ENCODE assay signal across 8 cellular contexts in genomic region chr7:2522780-2523433, GRCh38. TPM values are rescaled to one million over a fixed set of nuclear protein-coding genes. Genes with fewer than 3 reads are reported as not detected.
A peak's percentile ranks its signal among the peaks of the same experiment; 100 is the strongest.
DNase-seq lines count a peak whose midpoint lies in the region; ATAC-seq, FAIRE-seq and TF ChIP-seq lines count a peak whose summit lies in the region.

No MANE protein-coding gene starts in this region.

- peaks cover 26% of the 10 kb centered on the region for H3K36me3 ChIP-seq in CD4-positive, alpha-beta memory T cell (ENCODE audit: insufficient read depth, low read length)
- H3K36me3 ChIP-seq in KOPT-K1 (ENCODE audit: insufficient read depth, low read length), result no peaks in the 10 kb centered on the region
- no peaks in the 10 kb centered on the region for H3K36me3 ChIP-seq in astrocyte (ENCODE audit: insufficient read depth, low read length)
- no peaks in the 10 kb centered on the region for H3K36me3 ChIP-seq in thoracic aorta

- peak overlapping the region; percentile 92 to 99 (median 95) for H3K27ac Mint-ChIP-seq in CD4-positive, alpha-beta memory T cell
- peak overlapping the region; percentile 93 for H3K27ac Mint-ChIP-seq in astrocyte (ENCODE audit: unreplicated experiment)

- H2AFZ ChIP-seq in astrocyte (ENCODE audit: low read depth, low read length), result no peak overlapping the region

- peaks cover 51% of the 10 kb centered on the region for H4K20me1 ChIP-seq in astrocyte (ENCODE audit: insufficient read depth, low read length)

- H3K4me1 Mint-ChIP-seq in CD4-positive, alpha-beta memory T cell, result peaks cover 16 to 60% (median 44%) of the 10 kb centered on the region in 4 donors
- peaks cover 24% of the 10 kb centered on the region for H3K4me1 Mint-ChIP-seq in astrocyte (ENCODE audit: low read depth, unreplicated experiment)

- H3K27me3 Mint-ChIP-seq in CD4-positive, alpha-beta memory T cell, result no peaks in the 10 kb centered on the region
- no peaks in the 10 kb centered on the region for H3K27me3 Mint-ChIP-seq in astrocyte (ENCODE audit: low read depth, unreplicated experiment)

- intact Hi-C loops in CD4-positive, alpha-beta memory T cell (cut with micrococcal nuclease), result loop anchor here (1.0 to 5.0 kb wide), 2 partner anchors 7 to 46 kb away; partner anchors contain the start of gene GRIFIN

- H3K9ac ChIP-seq in astrocyte (ENCODE audit: low read length), result peak overlapping the region; percentile 76

- CTCF ChIA-PET in CD4-positive, alpha-beta memory T cell (lab: Charles Lee; ENCODE audit: partially characterized antibody), result interaction anchor here (1.1 kb wide), 1 partner anchor 187 kb away, joined by 3 read pairs; no protein-coding TSS in a partner anchor

- peak overlapping the region; percentile 80 for H3K27ac ChIP-seq in CD4-positive, alpha-beta memory T cell (ENCODE audit: low read depth, low read length)
- H3K27ac ChIP-seq in KOPT-K1 (ENCODE audit: low read depth, low read length, poor library complexity, severe bottlenecking) (peak overlapping the region; percentile 37), astrocyte (ENCODE audit: low read depth, low read length) (peak overlapping the region; percentile 70), thoracic aorta (no peak overlapping the region)

- TF ChIP-seq CTCF in astrocyte (IDR thresholded peaks at IDR 0.05; ENCODE audit: insufficient read depth, low read depth, low read length), result no peak
- TF ChIP-seq CTCF in thoracic aorta (IDR thresholded peaks at IDR 0.05), result no peak

- H3K9me3 ChIP-seq in CD4-positive, alpha-beta memory T cell (ENCODE audit: control insufficient read depth in 1 of 2, low read length in 2 of 2), result no peaks in the 10 kb centered on the region
- H3K9me3 ChIP-seq in KOPT-K1 (ENCODE audit: insufficient read depth, low read length, poor library complexity, severe bottlenecking) (no peaks in the 10 kb centered on the region), astrocyte (ENCODE audit: insufficient read depth, low read depth, low read length) (no peaks in the 10 kb centered on the region), thoracic aorta (no peaks in the 10 kb centered on the region)

- peaks cover 72% of the 10 kb centered on the region for H3K4me1 ChIP-seq in CD4-positive, alpha-beta memory T cell (ENCODE audit: insufficient read depth, low read length)
- peaks cover 65% of the 10 kb centered on the region for H3K4me1 ChIP-seq in astrocyte (ENCODE audit: insufficient read depth, low read length)
- H3K4me1 ChIP-seq in thoracic aorta (ENCODE audit: control insufficient read depth in 1 of 2, low read depth in 2 of 2), result peaks cover 6 to 39% of the 10 kb centered on the region in 2 donors

- H3K9me3 Mint-ChIP-seq in CD4-positive, alpha-beta memory T cell, result no peaks in the 10 kb centered on the region
- no peaks in the 10 kb centered on the region for H3K9me3 Mint-ChIP-seq in astrocyte (ENCODE audit: unreplicated experiment)

- H3K4me2 ChIP-seq in astrocyte (ENCODE audit: low read length), result peak overlapping the region; percentile 87

- H3K79me2 ChIP-seq in astrocyte (ENCODE audit: insufficient read depth, low read length), result peaks cover 45% of the 10 kb centered on the region

- ATAC-seq in thoracic aorta (ENCODE audit: insufficient number of reproducible peaks, low FRiP score, low read depth) (no peak), HG03135 (IDR thresholded peaks at IDR 0.05; ENCODE audit: unreplicated experiment) (no peak), HG03378 (IDR thresholded peaks at IDR 0.05; ENCODE audit: unreplicated experiment) (no peak)

- FAIRE-seq in astrocyte (lab: Jason Lieb, UNC) (no peak), frontal cortex (lab: Jason Lieb, UNC) (no peak)

- H3K4me3 Mint-ChIP-seq in CD4-positive, alpha-beta memory T cell, result peak overlapping the region; percentile 92 to 99 (median 97)
- peak overlapping the region; percentile 90 for H3K4me3 Mint-ChIP-seq in astrocyte (ENCODE audit: unreplicated experiment)

- H3K4me3 ChIP-seq in CD4-positive, alpha-beta memory T cell (ENCODE audit: low read length in 2 of 2), result peak overlapping the region; percentile 79 to 98
- H3K4me3 ChIP-seq in astrocyte (ENCODE audit: insufficient read depth, low read depth, low read length) (peak overlapping the region; percentile 52), thoracic aorta (peak overlapping the region; percentile 66)

- POLR2A ChIA-PET in CD4-positive, alpha-beta memory T cell (lab: Charles Lee; ENCODE audit: partially characterized antibody), result interaction anchor here (0.7 to 15.7 kb wide), 10 partner anchors 12 to 176 kb away, joined by 3 to 511 read pairs (median 4); partner anchors contain the start of gene IQCE

- no peaks in the 10 kb centered on the region for H3K27me3 ChIP-seq in CD4-positive, alpha-beta memory T cell (ENCODE audit: insufficient read depth, low read length)
- H3K27me3 ChIP-seq in astrocyte (ENCODE audit: insufficient read depth, low read length), result no peaks in the 10 kb centered on the region
- H3K27me3 ChIP-seq in thoracic aorta (replicated peaks; ENCODE audit: insufficient read depth), result no peaks in the 10 kb centered on the region

- peak in 1 of 5 donors; percentile 66 for DNase-seq in CD4-positive, alpha-beta memory T cell
- DNase-seq in astrocyte (ENCODE audit: low read depth) (peak; percentile 82), left kidney (ENCODE audit: low read depth, low spot score) (peak; percentile 90), thoracic aorta (ENCODE audit: low spot score) (no peak), frontal cortex (ENCODE audit: low spot score in 2 of 2) (no peak)

- peaks cover 18 to 44% of the 10 kb centered on the region in 2 donors for H3K36me3 Mint-ChIP-seq in CD4-positive, alpha-beta memory T cell
- H3K36me3 Mint-ChIP-seq in astrocyte (ENCODE audit: low read depth, unreplicated experiment), result peaks cover 4% of the 10 kb centered on the region

RNA-seq across cellular contexts. Expression of gene LFNG, which starts 3.3 kb away (rescaled TPM):
- 100 to 1,000 TPM; 125 to 127 TPM for total RNA-seq in CD4-positive, alpha-beta memory T cell
- polyA plus RNA-seq in CD4-positive, alpha-beta memory T cell, result 1 to 10 TPM in 1 of 2 donors, under 1 TPM in 1; 0.09 to 4.1 TPM
- total RNA-seq in astrocyte, result 58.6 and 76.9 TPM in 2 replicates
- 10 to 100 TPM in 1 of 2 donors, 1 to 10 TPM in 1; 8.0 to 24.1 TPM for total RNA-seq in thoracic aorta
- 9.4 TPM for total RNA-seq in frontal cortex

RNA-seq across cellular contexts. Expression of gene BRAT1, which starts 32.4 kb away (rescaled TPM):
- 10 to 100 TPM; 37.0 to 41.4 TPM for total RNA-seq in CD4-positive, alpha-beta memory T cell
- 10 to 100 TPM; 24.2 to 42.4 TPM for polyA plus RNA-seq in CD4-positive, alpha-beta memory T cell
- 18.7 and 19.7 TPM in 2 replicates for total RNA-seq in astrocyte
- total RNA-seq in thoracic aorta, result 10 to 100 TPM; 28.8 to 43.6 TPM
- 16.7 TPM for total RNA-seq in frontal cortex

RNA-seq across cellular contexts. Expression of gene IQCE, which starts 35.9 kb away (rescaled TPM):
- 1 to 10 TPM; 8.2 to 9.4 TPM for total RNA-seq in CD4-positive, alpha-beta memory T cell
- 1 to 10 TPM in 1 of 2 donors, under 1 TPM in 1; 0.81 to 3.7 TPM for polyA plus RNA-seq in CD4-positive, alpha-beta memory T cell
- total RNA-seq in astrocyte, result 13.1 and 13.8 TPM in 2 replicates
- total RNA-seq in thoracic aorta, result 10 to 100 TPM; 10.6 to 40.1 TPM
- 17.9 TPM for total RNA-seq in frontal cortex

RNA-seq across cellular contexts. Expression of gene GRIFIN, which starts 46.7 kb away (rescaled TPM):
- total RNA-seq in CD4-positive, alpha-beta memory T cell, result not detected
- polyA plus RNA-seq in CD4-positive, alpha-beta memory T cell, result not detected
- total RNA-seq in astrocyte (not detected in 2 replicates), thoracic aorta (not detected), frontal cortex (not detected)

Comparison
In these comparisons a context has a peak if more than half of its experiments do, and no peak if none do; other contexts are left out.
1. DNase-seq: peak in astrocyte (single experiment) and left kidney (single experiment); none in thoracic aorta (single experiment) and frontal cortex (0 of 2).
2. H3K27ac ChIP-seq: peak in CD4-positive, alpha-beta memory T cell (single experiment), KOPT-K1 (single experiment) and astrocyte (single experiment); none in thoracic aorta (0 of 2).
3. Peak in every context shown above with its lines, with median percentiles within 50 percentile points of each other: H3K4me3 ChIP-seq.